Comparison of ENCODE assay signal across 1 cellular context in genomic region chr21:39014751-39015150, GRCh38.
TF ChIP-seq lines count a peak whose summit lies in the region.

No MANE protein-coding gene starts in this region.

TF ChIP-seq in GM23338, 12 proteins besides CTCF, POLR2A, EP300 and RAD21 (continued from another document):
- no peak for TF ChIP-seq REST (IDR thresholded peaks at IDR 0.05; ENCODE audit: unreplicated experiment)
- TF ChIP-seq ZNF331 (CRISPR knock-in tag; IDR thresholded peaks at IDR 0.05; ENCODE audit: low read depth) = no peak
- TF ChIP-seq NANOG (IDR thresholded peaks at IDR 0.05; ENCODE audit: borderline replicate concordance) = no peak
- no peak for TF ChIP-seq EZH2 (IDR thresholded peaks at IDR 0.05; ENCODE audit: low read depth, unreplicated experiment)
- TF ChIP-seq CREB1 (CRISPR knock-in tag; IDR thresholded peaks at IDR 0.05; ENCODE audit: low read depth) = no peak
- no peak for TF ChIP-seq POLR2AphosphoS5 (IDR thresholded peaks at IDR 0.05; ENCODE audit: low read depth)
